In genomic region chr19:43463381-43464088, GRCh38 we compare ENCODE assay signal across 8 cellular contexts. TPM values are rescaled to one million over a fixed set of nuclear protein-coding genes. Genes with fewer than 3 reads are reported as not detected.
A peak's percentile ranks its signal among the peaks of the same experiment; 100 is the strongest.
DNase-seq lines count a peak whose midpoint lies in the region; ATAC-seq and TF ChIP-seq lines count a peak whose summit lies in the region.

No MANE protein-coding gene starts in this region.

- intact Hi-C loops in activated B cell treated with CpG ODN at 0.5 μM for 24 hours (cut with micrococcal nuclease): loop anchor here (1.0 kb wide), 7 partner anchors 12 to 205 kb away; partner anchors contain the start of genes PHLDB3 and ZNF575

- peak overlapping the region; percentile 92 for H3K4me3 Mint-ChIP-seq in activated B cell treated with CpG ODN at 0.5 μM for 24 hours

- DNase-seq in A172 (ENCODE audit: low spot score): peak; percentile 91
- DNase-seq in NCI-H2107 treated with DMSO at 0.1 percent for 48 hours (lab: John Stamatoyannopoulos, UW; ENCODE audit: unreplicated experiment): peak; percentile 17
- DNase-seq in activated B cell treated with CpG ODN at 0.5 μM for 24 hours: peak; percentile 95
- DNase-seq in cardiac fibroblast (ENCODE audit: low read depth in 2 of 2): peak; percentile 92 to 94
- peak; percentile 74 for DNase-seq in inferior parietal cortex (ENCODE audit: extremely low spot score)
- peak; percentile 82 for DNase-seq in smooth muscle cell of the brain vasculature (ENCODE audit: low read depth, low spot score)

- H3K27ac Mint-ChIP-seq in activated B cell treated with CpG ODN at 0.5 μM for 24 hours: peak overlapping the region; percentile 88

- peak overlapping the region; percentile 72 to 76 for H3K4me3 ChIP-seq in cardiac fibroblast (replicated peaks in 1 of 2; ENCODE audit: low read depth in 2 of 2, low read length in 2 of 2)

- TF ChIP-seq CTCF in activated B cell treated with CpG ODN at 0.5 μM for 24 hours (IDR thresholded peaks at IDR 0.05) (no peak), cardiac fibroblast (IDR thresholded peaks at IDR 0.05; ENCODE audit: low read depth, low read length) (no peak)

- ATAC-seq in GM18511 (IDR thresholded peaks at IDR 0.05; ENCODE audit: unreplicated experiment): peak; percentile 89
- peak; percentile 60 for ATAC-seq in HG03060 (IDR thresholded peaks at IDR 0.05; ENCODE audit: low read depth, unreplicated experiment)
- ATAC-seq in activated B cell treated with CpG ODN at 0.5 μM for 24 hours (ENCODE audit: low read depth): peak; percentile 94

- no peaks in the 10 kb centered on the region for H3K9me3 Mint-ChIP-seq in activated B cell treated with CpG ODN at 0.5 μM for 24 hours

- CTCF ChIA-PET in activated B cell treated with CpG ODN at 0.5 μM for 24 hours (lab: Charles Lee): interaction anchor here (1.0 to 3.2 kb wide), 7 partner anchors 17 to 346 kb away, joined by 3 to 21 read pairs (median 4); partner anchors contain the start of genes PHLDB3 and ZNF575

- POLR2A ChIA-PET in activated B cell treated with CpG ODN at 0.5 μM for 24 hours (lab: Charles Lee): interaction anchor here (0.5 to 2.8 kb wide), 14 partner anchors 10 to 1193 kb away, joined by 3 to 49 read pairs (median 4); partner anchors contain the start of genes PHLDB3, ZNF575 and ZNF576

- H3K27me3 Mint-ChIP-seq in activated B cell treated with CpG ODN at 0.5 μM for 24 hours: peaks cover 10% of the 10 kb centered on the region

- no peaks in the 10 kb centered on the region for H3K36me3 Mint-ChIP-seq in activated B cell treated with CpG ODN at 0.5 μM for 24 hours (ENCODE audit: low read depth)

- peaks cover 17% of the 10 kb centered on the region for H3K4me1 Mint-ChIP-seq in activated B cell treated with CpG ODN at 0.5 μM for 24 hours

RNA-seq across cellular contexts. Expression of gene LYPD3, which starts 1.9 kb away (rescaled TPM):
- 0.43 TPM in 1 of 2 replicates, not detected in the other for total RNA-seq in A172 (2014; rRNA removed; shearing (Covaris generic))
- 0.24 TPM in 1 of 2 replicates, not detected in the other for total RNA-seq in activated B cell treated with CpG ODN at 0.5 μM for 24 hours

RNA-seq across cellular contexts. Expression of gene PHLDB3, which starts 41.0 kb away (rescaled TPM):
- total RNA-seq in A172 (2014; rRNA removed; shearing (Covaris generic)): 9.8 and 10.9 TPM in 2 replicates
- 32.2 and 34.5 TPM in 2 replicates for total RNA-seq in activated B cell treated with CpG ODN at 0.5 μM for 24 hours

RNA-seq across cellular contexts. Expression of gene TEX101, which starts 48.8 kb away (rescaled TPM):
- total RNA-seq in A172 (2014; rRNA removed; shearing (Covaris generic)): not detected in 2 replicates
- total RNA-seq in activated B cell treated with CpG ODN at 0.5 μM for 24 hours: not detected in 2 replicates

Comparison
In these comparisons a context has a peak if more than half of its experiments do, and no peak if none do; other contexts are left out.
1. Peak in every context shown above with its lines: DNase-seq, ATAC-seq and H3K4me3 ChIP-seq.
2. DNase-seq: peak in every context shown above with its lines; median percentile 95 in activated B cell treated with CpG ODN at 0.5 μM for 24 hours; 93 in cardiac fibroblast; 91 in A172; 82 in smooth muscle cell of the brain vasculature; 74 in inferior parietal cortex; 17 in NCI-H2107 treated with DMSO at 0.1 percent for 48 hours.